21 cellular contexts compared by ENCODE assay signal in the genomic region with DNA sequence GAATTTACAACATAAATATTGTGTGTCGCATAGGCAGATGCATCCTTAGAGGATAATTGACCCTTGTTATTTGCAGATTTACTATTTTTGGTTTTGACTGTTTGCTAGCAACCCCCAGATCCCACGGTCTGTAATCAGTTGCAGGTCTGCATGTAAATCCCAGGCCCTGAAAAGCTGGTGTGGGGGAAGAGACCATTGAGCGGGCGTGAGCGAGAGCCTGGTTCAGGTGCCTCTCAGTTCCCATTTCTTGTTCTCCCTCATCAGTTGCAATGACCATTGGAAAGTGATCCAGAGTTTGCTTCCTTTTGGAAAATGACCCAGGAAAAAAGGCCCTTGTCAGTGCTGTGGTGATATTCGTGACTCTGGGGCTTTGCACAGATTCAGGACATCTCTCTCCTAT.
DNase-seq lines count a peak whose midpoint lies in the region; ATAC-seq and TF ChIP-seq lines count a peak whose summit lies in the region.
"Had no signal": no experiment of that assay in that cellular context is flagged by ENCODE, and none has a peak within 500 bp of the region (broad histone marks: within the 10 kb centered on the region; RNA-seq: fewer than 3 reads in every experiment).

No MANE protein-coding gene starts in this region.

- no peak for TF ChIP-seq CTCF in HEK293 (tag by site-specific recombination; IDR thresholded peaks at IDR 0.05)
- no peak for TF ChIP-seq CTCF in stomach (IDR thresholded peaks at IDR 0.05)

- H3K4me3 ChIP-seq in HEK293 (ENCODE audit: low read depth, low read length) (no peak overlapping the region), stomach (no peak overlapping the region)
- H3K4me3 ChIP-seq: adrenal gland, esophagus squamous epithelium, right atrium auricular region, SJSA1 had no signal

- no peak for ATAC-seq in activated CD8-positive, alpha-beta memory T cell treated with anti-CD3 and anti-CD28 coated beads, Interleukin-2, amount 10 ng/mL, durations not matched to agents 7 days and 5 days
- ATAC-seq in T-helper 17 cell (no peak), HG03196 (IDR thresholded peaks at IDR 0.05; ENCODE audit: unreplicated experiment) (no peak)
- ATAC-seq: foreskin keratinocyte had no signal

- peak; percentile 29 for DNase-seq in activated CD8-positive, alpha-beta memory T cell treated with anti-CD3 and anti-CD28 coated beads, Interleukin-2, amount 10 ng/mL, durations not matched to agents 7 days and 5 days
- no peak for DNase-seq in activated CD8-positive, alpha-beta memory T cell treated with anti-CD3 and anti-CD28 coated beads, Interleukin-2, amount 50 U/mL, for 4 hours
- no peak for DNase-seq in T-helper 17 cell
- peak; percentile 5 for DNase-seq in stomach
- no peak for DNase-seq in stimulated activated CD4-positive, alpha-beta T cell treated with anti-CD3 and anti-CD28 coated beads, Interleukin-1b, Interleukin-23, amount 100 ng/mL, for 48 hours
- DNase-seq: activated CD4-positive, alpha-beta T cell treated with anti-CD3 and anti-CD28 coated beads for 48 hours; activated naive CD4-positive, alpha-beta T cell treated with anti-CD3 and anti-CD28 coated beads, Interleukin-2, amount 10 ng/mL, durations not matched to agents 7 days and 5 days; DND-41; esophagus squamous epithelium; foreskin keratinocyte; GF-D8; NCI-H1436 treated with DMSO at 0.1 percent for 48 hours; NCI-H774; small intestine; WERI-Rb-1 had no signal

- H3K4me1 Mint-ChIP-seq in activated CD8-positive, alpha-beta memory T cell treated with anti-CD3 and anti-CD28 coated beads, Interleukin-2, amount 10 ng/mL, durations not matched to agents 7 days and 5 days: peaks cover 35% of the 10 kb centered on the region
- H3K4me1 Mint-ChIP-seq in T-helper 17 cell: peaks cover 24% of the 10 kb centered on the region

- H3K9me3 ChIP-seq in HEK293 (ENCODE audit: control insufficient read depth, insufficient read depth, low read depth, low read length) (no peaks in the 10 kb centered on the region), T-helper 17 cell (ENCODE audit: control insufficient read depth, low read length, poor library complexity, severe bottlenecking) (no peaks in the 10 kb centered on the region), stomach (no peaks in the 10 kb centered on the region)
- H3K9me3 ChIP-seq: adrenal gland, esophagus squamous epithelium, right atrium auricular region, SJSA1 had no signal

- CTCF ChIA-PET in activated CD8-positive, alpha-beta memory T cell treated with anti-CD3 and anti-CD28 coated beads, Interleukin-2, amount 10 ng/mL, durations not matched to agents 7 days and 5 days (lab: Charles Lee): interaction anchor here (4.1 kb wide), 1 partner anchor 11 kb away, joined by 21 read pairs; no protein-coding TSS in a partner anchor
- CTCF ChIA-PET in HEK293 (lab: Yijun Ruan, JAX): interaction anchor here (1.0 to 1.2 kb wide), 2 partner anchors 10 to 19 kb away, joined by 3 read pairs; no protein-coding TSS in a partner anchor

- H3K36me3 Mint-ChIP-seq in activated CD8-positive, alpha-beta memory T cell treated with anti-CD3 and anti-CD28 coated beads, Interleukin-2, amount 10 ng/mL, durations not matched to agents 7 days and 5 days: peaks cover 9% of the 10 kb centered on the region
- H3K36me3 Mint-ChIP-seq in T-helper 17 cell (ENCODE audit: low read depth): no peaks in the 10 kb centered on the region

- no peak overlapping the region for H3K27ac ChIP-seq in HEK293 (ENCODE audit: extremely low read depth, low read depth, low read length)
- H3K27ac ChIP-seq in stomach: no peak overlapping the region
- H3K27ac ChIP-seq: adrenal gland, esophagus squamous epithelium, foreskin keratinocyte, right atrium auricular region, SJSA1, WERI-Rb-1 had no signal

- TF ChIP-seq EP300 in stomach (IDR thresholded peaks at IDR 0.05): no peak

- no peaks in the 10 kb centered on the region for H3K36me3 ChIP-seq in HEK293 (ENCODE audit: control insufficient read depth in 2 of 2, insufficient read depth in 1 of 2, low read length in 2 of 2)
- H3K36me3 ChIP-seq in stomach: no peaks in the 10 kb centered on the region
- H3K36me3 ChIP-seq: adrenal gland, esophagus squamous epithelium, right atrium auricular region, SJSA1, WERI-Rb-1 had no signal

- WGBS in stomach, 5 donors: 83 to 89% (median 85%) methylated on average over 6 of the region's 6 CpGs

- H3K4me3 Mint-ChIP-seq in activated CD8-positive, alpha-beta memory T cell treated with anti-CD3 and anti-CD28 coated beads, Interleukin-2, amount 10 ng/mL, durations not matched to agents 7 days and 5 days: no peak overlapping the region
- H3K4me3 Mint-ChIP-seq in T-helper 17 cell: no peak overlapping the region
- H3K4me3 Mint-ChIP-seq: activated naive CD4-positive, alpha-beta T cell treated with anti-CD3 and anti-CD28 coated beads, Interleukin-2, amount 10 ng/mL, durations not matched to agents 7 days and 5 days; stimulated activated naive CD8-positive, alpha-beta T cell treated with anti-CD3 and anti-CD28 coated beads, Interleukin-15, Interleukin-2, amounts not matched to agents 100 ng/mL and 50 ng/mL, for 24 hours had no signal

- peaks cover 29% of the 10 kb centered on the region for H3K4me1 ChIP-seq in HEK293 (ENCODE audit: control insufficient read depth, insufficient read depth, low read length)
- peaks cover 0 to 26% (median 14%) of the 10 kb centered on the region in 4 donors for H3K4me1 ChIP-seq in stomach
- H3K4me1 ChIP-seq: right atrium auricular region had no signal

- intact Hi-C loops in stomach (cut with DNase I; ENCODE audit: low total_unique reads): no loop called here

- H3K27ac Mint-ChIP-seq in activated CD8-positive, alpha-beta memory T cell treated with anti-CD3 and anti-CD28 coated beads, Interleukin-2, amount 10 ng/mL, durations not matched to agents 7 days and 5 days: no peak overlapping the region
- H3K27ac Mint-ChIP-seq in T-helper 17 cell: peak overlapping the region; percentile 3
- H3K27ac Mint-ChIP-seq: activated naive CD4-positive, alpha-beta T cell treated with anti-CD3 and anti-CD28 coated beads, Interleukin-2, amount 10 ng/mL, durations not matched to agents 7 days and 5 days; stimulated activated naive CD8-positive, alpha-beta T cell treated with anti-CD3 and anti-CD28 coated beads, Interleukin-15, Interleukin-2, amounts not matched to agents 100 ng/mL and 50 ng/mL, for 24 hours had no signal

- POLR2A ChIA-PET in HEK293 (lab: Yijun Ruan, JAX): interaction anchor here (0.6 kb wide), 1 partner anchor 222 kb away, joined by 6 read pairs; no protein-coding TSS in a partner anchor

- H3K27me3 Mint-ChIP-seq in activated CD8-positive, alpha-beta memory T cell treated with anti-CD3 and anti-CD28 coated beads, Interleukin-2, amount 10 ng/mL, durations not matched to agents 7 days and 5 days: peaks cover 22% of the 10 kb centered on the region
- H3K27me3 Mint-ChIP-seq in T-helper 17 cell: no peaks in the 10 kb centered on the region

- H3K9me3 Mint-ChIP-seq in activated CD8-positive, alpha-beta memory T cell treated with anti-CD3 and anti-CD28 coated beads, Interleukin-2, amount 10 ng/mL, durations not matched to agents 7 days and 5 days (ENCODE audit: low read depth): peaks cover 3% of the 10 kb centered on the region
- H3K9me3 Mint-ChIP-seq: stimulated activated naive CD8-positive, alpha-beta T cell treated with anti-CD3 and anti-CD28 coated beads, Interleukin-15, Interleukin-2, amounts not matched to agents 100 ng/mL and 50 ng/mL, for 24 hours had no signal

- no peak for TF ChIP-seq POLR2A in stomach (IDR thresholded peaks at IDR 0.05)

- H3K27me3 ChIP-seq in stomach: no peaks in the 10 kb centered on the region
- H3K27me3 ChIP-seq: adrenal gland, right atrium auricular region, SJSA1 had no signal

TF ChIP-seq in HEK293, 187 proteins besides CTCF, POLR2A, EP300 and RAD21 (continues in another document):
- TF ChIP-seq ZNF768 (tag by site-specific recombination; IDR thresholded peaks at IDR 0.05): no peak
- no peak for TF ChIP-seq ZNF639 (tag by site-specific recombination; IDR thresholded peaks at IDR 0.05)
- TF ChIP-seq ZNF10 (tag by site-specific recombination; IDR thresholded peaks at IDR 0.05): peak; percentile 72; the same call in 1 of the 2 replicates
- TF ChIP-seq ZFHX2 (tag by site-specific recombination; conservative IDR thresholded peaks at IDR 0.05): peak; percentile 50

Comparison
In these comparisons a context has a peak if more than half of its experiments do, and no peak if none do; other contexts are left out.
1. DNase-seq: peak in activated CD8-positive, alpha-beta memory T cell treated with anti-CD3 and anti-CD28 coated beads, Interleukin-2, amount 10 ng/mL, durations not matched to agents 7 days and 5 days (single experiment) and stomach (single experiment); none in activated CD8-positive, alpha-beta memory T cell treated with anti-CD3 and anti-CD28 coated beads, Interleukin-2, amount 50 U/mL, for 4 hours (single experiment), T-helper 17 cell (0 of 3) and stimulated activated CD4-positive, alpha-beta T cell treated with anti-CD3 and anti-CD28 coated beads, Interleukin-1b, Interleukin-23, amount 100 ng/mL, for 48 hours (single experiment).